ENCODE assay signal across 8 cellular contexts in genomic region chr20:3160418-3160817, GRCh38. TPM values are rescaled to one million over a fixed set of nuclear protein-coding genes. Genes with fewer than 3 reads are reported as not detected.
DNase-seq lines count a peak whose midpoint lies in the region; ATAC-seq, FAIRE-seq and TF ChIP-seq lines count a peak whose summit lies in the region.

No MANE protein-coding gene starts in this region.

- no peaks in the 10 kb centered on the region for H3K9me3 Mint-ChIP-seq in CD4-positive, alpha-beta T cell
- H3K9me3 Mint-ChIP-seq in astrocyte (ENCODE audit: unreplicated experiment), result no peaks in the 10 kb centered on the region

- H3K79me1 ChIP-seq in IMR-90 (ENCODE audit: low read depth in 1 of 2, low read length in 2 of 2), result peaks cover 0 to 23% of the 10 kb centered on the region in 2 experiments; a peak in 2 of 4 replicates

- H4K5ac ChIP-seq in IMR-90 (ENCODE audit: low read depth, low read length), result no peak overlapping the region

- no peaks in the 10 kb centered on the region for H3K27me3 ChIP-seq in CD4-positive, alpha-beta T cell (ENCODE audit: control insufficient read depth, insufficient read depth, low read length)
- H3K27me3 ChIP-seq in IMR-90 (ENCODE audit: control insufficient read depth, insufficient read depth, low read length), result no peaks in the 10 kb centered on the region
- no peaks in the 10 kb centered on the region for H3K27me3 ChIP-seq in astrocyte (ENCODE audit: insufficient read depth, low read length)
- no peaks in the 10 kb centered on the region for H3K27me3 ChIP-seq in mucosa of stomach (ENCODE audit: control insufficient read depth, insufficient read depth, low read length)

- H3K4me1 Mint-ChIP-seq in CD4-positive, alpha-beta T cell (ENCODE audit: low read depth), result peaks cover 49% of the 10 kb centered on the region
- H3K4me1 Mint-ChIP-seq in astrocyte (ENCODE audit: low read depth, unreplicated experiment), result peaks cover 17% of the 10 kb centered on the region

- no peak overlapping the region for H3K4me2 ChIP-seq in IMR-90 (ENCODE audit: low read depth, low read length)
- no peak overlapping the region for H3K4me2 ChIP-seq in astrocyte (ENCODE audit: low read length)

- H3K9ac ChIP-seq in IMR-90 (ENCODE audit: low read depth, low read length), result no peak overlapping the region
- no peak overlapping the region for H3K9ac ChIP-seq in astrocyte (ENCODE audit: low read length)
- H3K9ac ChIP-seq in mucosa of stomach (ENCODE audit: low read length), result peak overlapping the region; percentile 96

- peaks cover 34% of the 10 kb centered on the region for H4K20me1 ChIP-seq in IMR-90 (ENCODE audit: insufficient read depth, low read length)
- H4K20me1 ChIP-seq in astrocyte (ENCODE audit: insufficient read depth, low read length), result peaks cover 39% of the 10 kb centered on the region

- H2AFZ ChIP-seq in IMR-90 (replicated peaks; ENCODE audit: low read length, poor library complexity) (no peak overlapping the region), astrocyte (ENCODE audit: low read depth, low read length) (no peak overlapping the region)

- H4K91ac ChIP-seq in IMR-90 (ENCODE audit: insufficient read depth, low read depth, low read length), result no peak overlapping the region

- POLR2A ChIA-PET in CD4-positive, alpha-beta T cell (lab: Charles Lee), result interaction anchor here (1.4 to 2.9 kb wide), 4 partner anchors 11 to 106 kb away, joined by 4 to 16 read pairs (median 6); partner anchors contain the start of gene LZTS3
- POLR2A ChIA-PET in IMR-90 (lab: Charles Lee; ENCODE audit: unreplicated experiment), result no interaction called here

- no CpG with 5 or more reads among the region's 6 CpGs for WGBS in IMR-90 (ENCODE audit: extremely low coverage in 2 of 2, insufficient read length in 1 of 2), 2 experiments

- H2BK120ac ChIP-seq in IMR-90 (ENCODE audit: low read depth, low read length), result no peak overlapping the region

- no peak for ATAC-seq in CD4-positive, alpha-beta T cell (ENCODE audit: poor library complexity)
- ATAC-seq in IMR-90 (ENCODE audit: low read depth) (no peak), GM21737 (IDR thresholded peaks at IDR 0.05; ENCODE audit: unreplicated experiment) (no peak), GM21619 (IDR thresholded peaks at IDR 0.05; ENCODE audit: unreplicated experiment) (no peak), HG03139 (IDR thresholded peaks at IDR 0.05; ENCODE audit: unreplicated experiment) (no peak), GM18511 (IDR thresholded peaks at IDR 0.05; ENCODE audit: unreplicated experiment) (no peak)

- no peak for TF ChIP-seq POLR2A in IMR-90 (IDR thresholded peaks at IDR 0.05; ENCODE audit: low read depth, low read length)

- H3K4me3 ChIP-seq in IMR-90 (ENCODE audit: insufficient read depth, low read depth, low read length) (no peak overlapping the region), astrocyte (ENCODE audit: insufficient read depth, low read depth, low read length) (no peak overlapping the region), mucosa of stomach (ENCODE audit: low read length) (no peak overlapping the region)

- dilution Hi-C loops in IMR-90 (cut with HindIII; ENCODE audit: low sequenced_read_pairs, unreplicated experiment), result no loop called here

- no peak for TF ChIP-seq CTCF in CD4-positive, alpha-beta T cell (IDR thresholded peaks at IDR 0.05)
- no peak for TF ChIP-seq CTCF in IMR-90 (conservative IDR thresholded peaks at IDR 0.05; ENCODE audit: low read depth, low read length)
- no peak for TF ChIP-seq CTCF in astrocyte (IDR thresholded peaks at IDR 0.05; ENCODE audit: insufficient read depth, low read depth, low read length)

- H3K27ac Mint-ChIP-seq in CD4-positive, alpha-beta T cell, result peak overlapping the region; percentile 81
- H3K27ac Mint-ChIP-seq in astrocyte (ENCODE audit: unreplicated experiment), result no peak overlapping the region

- no peak for DNase-seq in CD4-positive, alpha-beta T cell
- no peak for DNase-seq in IMR-90
- DNase-seq in astrocyte (ENCODE audit: low read depth), result no peak

- no peak overlapping the region for H2AK5ac ChIP-seq in IMR-90 (ENCODE audit: low read depth, low read length)

- H2BK15ac ChIP-seq in IMR-90 (ENCODE audit: low read depth, low read length), result no peak overlapping the region

- no peak overlapping the region for H3K18ac ChIP-seq in IMR-90 (ENCODE audit: low read depth, low read length)

- intact Hi-C loops in CD4-positive, alpha-beta T cell (cut with DNase I, micrococcal nuclease), result loop anchor here in 1 of 2 experiments (5.0 kb wide), 1 partner anchor 42 kb away; the partner anchor contains the start of gene DDRGK1
- intact Hi-C loops in IMR-90 (cut with micrococcal nuclease), result no loop called here

- H3K9me1 ChIP-seq in IMR-90 (ENCODE audit: insufficient read depth, low read length), result peaks cover 8% of the 10 kb centered on the region; the same call in 1 of the 2 replicates

- no TSS peak for BruUV-seq in IMR-90 (replicated peaks; lab: Mats Ljungman, UMichigan)

- no peak overlapping the region for H2BK20ac ChIP-seq in IMR-90 (ENCODE audit: low read depth, low read length)

- peak overlapping the region; percentile 85 for H3K4me3 Mint-ChIP-seq in CD4-positive, alpha-beta T cell
- H3K4me3 Mint-ChIP-seq in astrocyte (ENCODE audit: unreplicated experiment), result peak overlapping the region; percentile 34

- no peak overlapping the region for H3K23ac ChIP-seq in IMR-90 (ENCODE audit: low read depth, low read length)

- H3K79me2 ChIP-seq in astrocyte (ENCODE audit: insufficient read depth, low read length), result peaks cover 47% of the 10 kb centered on the region

- H3K27me3 Mint-ChIP-seq in CD4-positive, alpha-beta T cell, result no peaks in the 10 kb centered on the region
- no peaks in the 10 kb centered on the region for H3K27me3 Mint-ChIP-seq in astrocyte (ENCODE audit: low read depth, unreplicated experiment)

- no peak overlapping the region for H2BK5ac ChIP-seq in IMR-90 (ENCODE audit: low read depth, low read length, poor library complexity, severe bottlenecking)

- TF ChIP-seq RAD21 in IMR-90 (IDR thresholded peaks at IDR 0.05; ENCODE audit: low read length), result no peak

- H3K27ac ChIP-seq in CD4-positive, alpha-beta T cell (ENCODE audit: low read depth, low read length), result no peak overlapping the region
- no peak overlapping the region for H3K27ac ChIP-seq in IMR-90 (ENCODE audit: insufficient read depth, low read length)
- H3K27ac ChIP-seq in astrocyte (ENCODE audit: low read depth, low read length), result no peak overlapping the region

- H3K56ac ChIP-seq in IMR-90 (ENCODE audit: extremely low read depth, insufficient read depth, low read length), result no peak overlapping the region

- H3K4me1 ChIP-seq in IMR-90 (ENCODE audit: control insufficient read depth, insufficient read depth, low read length), result peaks cover 5% of the 10 kb centered on the region
- peaks cover 9% of the 10 kb centered on the region for H3K4me1 ChIP-seq in astrocyte (ENCODE audit: insufficient read depth, low read length)
- peaks cover 13% of the 10 kb centered on the region for H3K4me1 ChIP-seq in mucosa of stomach (ENCODE audit: control insufficient read depth, insufficient read depth, low read length)

- in situ Hi-C loops in IMR-90 (cut with MboI; ENCODE audit: low sequenced_read_pairs), result no loop called here

- H3K14ac ChIP-seq in IMR-90 (replicated peaks; ENCODE audit: low read depth, low read length), result no peak overlapping the region

- no peak overlapping the region for H2AK9ac ChIP-seq in IMR-90 (replicated peaks; ENCODE audit: low read depth, low read length, poor library complexity)

- H4K8ac ChIP-seq in IMR-90 (ENCODE audit: low read depth in 2 of 2, low read length in 2 of 2), result peak overlapping the region; percentile 91 to 98; a peak in 2 of 4 replicates

- H3K36me3 Mint-ChIP-seq in CD4-positive, alpha-beta T cell (ENCODE audit: low read depth), result peaks cover 32% of the 10 kb centered on the region
- H3K36me3 Mint-ChIP-seq in astrocyte (ENCODE audit: low read depth, unreplicated experiment), result peaks cover 6% of the 10 kb centered on the region

- H3K4ac ChIP-seq in IMR-90 (ENCODE audit: low read depth, low read length), result no peak overlapping the region

- no peaks in the 10 kb centered on the region for H3K9me3 ChIP-seq in CD4-positive, alpha-beta T cell (ENCODE audit: control insufficient read depth, low read length)
- H3K9me3 ChIP-seq in IMR-90 (ENCODE audit: control insufficient read depth, insufficient read depth, low read length) (no peaks in the 10 kb centered on the region), astrocyte (ENCODE audit: insufficient read depth, low read depth, low read length) (no peaks in the 10 kb centered on the region), mucosa of stomach (ENCODE audit: control insufficient read depth, low read length) (no peaks in the 10 kb centered on the region)

- H3K36me3 ChIP-seq in IMR-90 (ENCODE audit: control insufficient read depth, insufficient read depth, low read length) (no peaks in the 10 kb centered on the region), astrocyte (ENCODE audit: insufficient read depth, low read length) (no peaks in the 10 kb centered on the region), mucosa of stomach (ENCODE audit: control insufficient read depth, insufficient read depth, low read length) (no peaks in the 10 kb centered on the region)

- CTCF ChIA-PET in CD4-positive, alpha-beta T cell (lab: Charles Lee), result interaction anchor here (1.0 kb wide), 1 partner anchor 9 kb away, joined by 3 read pairs; no protein-coding TSS in a partner anchor
- CTCF ChIA-PET in IMR-90 (lab: Yijun Ruan, JAX), result no interaction called here

- no peak for FAIRE-seq in astrocyte (lab: Jason Lieb, UNC)

RNA-seq across cellular contexts. Expression of gene FASTKD5, which starts 0.8 kb away (rescaled TPM):
- total RNA-seq in CD4-positive, alpha-beta T cell, result 10 to 100 TPM; 37.9 to 38.7 TPM
- total RNA-seq in IMR-90 (2012; rRNA removed), result 18.6 and 22.8 TPM in 2 replicates
- 10.1 and 11.0 TPM in 2 replicates for polyA plus RNA-seq in IMR-90 (2012; rRNA removed)
- 3.7 and 4.8 TPM in 2 replicates for polyA plus RNA-seq in IMR-90 (2012; cell fraction: cytosol; rRNA removed)
- polyA plus RNA-seq in IMR-90 (2012; cell fraction: nucleus; rRNA removed; ENCODE audit: low replicate concordance), result 2.7 and 11.3 TPM in 2 replicates
- 16.7 and 18.5 TPM in 2 replicates for total RNA-seq in astrocyte

RNA-seq across cellular contexts. Expression of gene UBOX5, which starts 0.8 kb away (rescaled TPM):
- 10 to 100 TPM; 11.9 to 13.0 TPM for total RNA-seq in CD4-positive, alpha-beta T cell
- 3.6 and 3.8 TPM in 2 replicates for total RNA-seq in IMR-90 (2012; rRNA removed)
- 4.8 and 4.9 TPM in 2 replicates for polyA plus RNA-seq in IMR-90 (2012; rRNA removed)
- 2.7 and 3.9 TPM in 2 replicates for polyA plus RNA-seq in IMR-90 (2012; cell fraction: cytosol; rRNA removed)
- polyA plus RNA-seq in IMR-90 (2012; cell fraction: nucleus; rRNA removed; ENCODE audit: low replicate concordance), result 3.6 and 6.0 TPM in 2 replicates
- total RNA-seq in astrocyte, result 5.9 and 6.6 TPM in 2 replicates

RNA-seq across cellular contexts. Expression of gene LZTS3, which starts 12.9 kb away (rescaled TPM):
- 10 to 100 TPM; 22.2 to 22.4 TPM for total RNA-seq in CD4-positive, alpha-beta T cell
- 1.4 TPM in 2 replicates for total RNA-seq in IMR-90 (2012; rRNA removed)
- polyA plus RNA-seq in IMR-90 (2012; rRNA removed), result 3.2 and 3.7 TPM in 2 replicates
- 3.2 and 5.4 TPM in 2 replicates for polyA plus RNA-seq in IMR-90 (2012; cell fraction: cytosol; rRNA removed)
- 5.6 and 11.2 TPM in 2 replicates for polyA plus RNA-seq in IMR-90 (2012; cell fraction: nucleus; rRNA removed; ENCODE audit: low replicate concordance)
- total RNA-seq in astrocyte, result 11.2 and 12.6 TPM in 2 replicates

RNA-seq across cellular contexts. Expression of gene DDRGK1, which starts 44.1 kb away (rescaled TPM):
- 10 to 100 TPM; 40.7 to 43.4 TPM for total RNA-seq in CD4-positive, alpha-beta T cell
- 12.2 and 20.6 TPM in 2 replicates for total RNA-seq in IMR-90 (2012; rRNA removed)
- 29.6 and 33.1 TPM in 2 replicates for polyA plus RNA-seq in IMR-90 (2012; rRNA removed)
- polyA plus RNA-seq in IMR-90 (2012; cell fraction: cytosol; rRNA removed), result 31.0 and 41.4 TPM in 2 replicates
- polyA plus RNA-seq in IMR-90 (2012; cell fraction: nucleus; rRNA removed; ENCODE audit: low replicate concordance), result 27.9 and 35.2 TPM in 2 replicates
- total RNA-seq in astrocyte, result 36.7 and 42.8 TPM in 2 replicates

RNA-seq across cellular contexts. Expression of gene ITPA, which starts 48.9 kb away (rescaled TPM):
- total RNA-seq in CD4-positive, alpha-beta T cell, result 10 to 100 TPM; 17.8 to 19.5 TPM
- total RNA-seq in IMR-90 (2012; rRNA removed) (28.6 and 32.4 TPM in 2 replicates), astrocyte (55.5 and 55.6 TPM in 2 replicates)
- 49.0 and 52.6 TPM in 2 replicates for polyA plus RNA-seq in IMR-90 (2012; rRNA removed)
- polyA plus RNA-seq in IMR-90 (2012; cell fraction: cytosol; rRNA removed), result 54.1 and 68.7 TPM in 2 replicates
- polyA plus RNA-seq in IMR-90 (2012; cell fraction: nucleus; rRNA removed; ENCODE audit: low replicate concordance), result 51.4 and 69.9 TPM in 2 replicates
